1 cellular context compared by ENCODE assay signal in the genomic region with DNA sequence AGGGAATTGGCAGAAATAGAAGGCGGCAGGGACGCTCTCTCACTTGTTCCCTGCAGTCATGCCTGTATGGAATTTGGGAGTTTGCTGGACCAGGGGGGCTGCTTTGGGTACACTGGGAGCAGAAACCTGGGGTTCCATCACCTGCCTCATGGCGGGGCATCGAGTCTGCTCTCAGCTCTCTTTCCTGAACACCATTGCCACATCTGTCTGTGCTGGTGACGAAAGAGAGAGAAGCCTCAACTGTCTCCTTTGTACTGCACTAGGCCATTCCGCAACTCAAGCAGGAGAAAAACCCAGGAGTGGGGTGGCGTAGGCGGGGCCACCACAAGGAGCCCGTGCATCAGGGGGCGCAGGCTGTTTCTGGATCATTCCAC.
TF ChIP-seq lines count a peak whose summit lies in the region.

No MANE protein-coding gene starts in this region.

TF ChIP-seq in GM23338, 12 proteins besides CTCF, POLR2A, EP300 and RAD21 (continued from another document):
- TF ChIP-seq, protein P1, sequence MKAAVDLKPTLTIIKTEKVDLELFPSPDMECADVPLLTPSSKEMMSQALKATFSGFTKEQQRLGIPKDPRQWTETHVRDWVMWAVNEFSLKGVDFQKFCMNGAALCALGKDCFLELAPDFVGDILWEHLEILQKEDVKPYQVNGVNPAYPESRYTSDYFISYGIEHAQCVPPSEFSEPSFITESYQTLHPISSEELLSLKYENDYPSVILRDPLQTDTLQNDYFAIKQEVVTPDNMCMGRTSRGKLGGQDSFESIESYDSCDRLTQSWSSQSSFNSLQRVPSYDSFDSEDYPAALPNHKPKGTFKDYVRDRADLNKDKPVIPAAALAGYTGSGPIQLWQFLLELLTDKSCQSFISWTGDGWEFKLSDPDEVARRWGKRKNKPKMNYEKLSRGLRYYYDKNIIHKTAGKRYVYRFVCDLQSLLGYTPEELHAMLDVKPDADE (IDR thresholded peaks at IDR 0.05), result no peak
- TF ChIP-seq STAT1 (IDR thresholded peaks at IDR 0.05; ENCODE audit: unreplicated experiment) (no peak), EZH2 (IDR thresholded peaks at IDR 0.05; ENCODE audit: low read depth, unreplicated experiment) (no peak)
- TF ChIP-seq, protein P2, sequence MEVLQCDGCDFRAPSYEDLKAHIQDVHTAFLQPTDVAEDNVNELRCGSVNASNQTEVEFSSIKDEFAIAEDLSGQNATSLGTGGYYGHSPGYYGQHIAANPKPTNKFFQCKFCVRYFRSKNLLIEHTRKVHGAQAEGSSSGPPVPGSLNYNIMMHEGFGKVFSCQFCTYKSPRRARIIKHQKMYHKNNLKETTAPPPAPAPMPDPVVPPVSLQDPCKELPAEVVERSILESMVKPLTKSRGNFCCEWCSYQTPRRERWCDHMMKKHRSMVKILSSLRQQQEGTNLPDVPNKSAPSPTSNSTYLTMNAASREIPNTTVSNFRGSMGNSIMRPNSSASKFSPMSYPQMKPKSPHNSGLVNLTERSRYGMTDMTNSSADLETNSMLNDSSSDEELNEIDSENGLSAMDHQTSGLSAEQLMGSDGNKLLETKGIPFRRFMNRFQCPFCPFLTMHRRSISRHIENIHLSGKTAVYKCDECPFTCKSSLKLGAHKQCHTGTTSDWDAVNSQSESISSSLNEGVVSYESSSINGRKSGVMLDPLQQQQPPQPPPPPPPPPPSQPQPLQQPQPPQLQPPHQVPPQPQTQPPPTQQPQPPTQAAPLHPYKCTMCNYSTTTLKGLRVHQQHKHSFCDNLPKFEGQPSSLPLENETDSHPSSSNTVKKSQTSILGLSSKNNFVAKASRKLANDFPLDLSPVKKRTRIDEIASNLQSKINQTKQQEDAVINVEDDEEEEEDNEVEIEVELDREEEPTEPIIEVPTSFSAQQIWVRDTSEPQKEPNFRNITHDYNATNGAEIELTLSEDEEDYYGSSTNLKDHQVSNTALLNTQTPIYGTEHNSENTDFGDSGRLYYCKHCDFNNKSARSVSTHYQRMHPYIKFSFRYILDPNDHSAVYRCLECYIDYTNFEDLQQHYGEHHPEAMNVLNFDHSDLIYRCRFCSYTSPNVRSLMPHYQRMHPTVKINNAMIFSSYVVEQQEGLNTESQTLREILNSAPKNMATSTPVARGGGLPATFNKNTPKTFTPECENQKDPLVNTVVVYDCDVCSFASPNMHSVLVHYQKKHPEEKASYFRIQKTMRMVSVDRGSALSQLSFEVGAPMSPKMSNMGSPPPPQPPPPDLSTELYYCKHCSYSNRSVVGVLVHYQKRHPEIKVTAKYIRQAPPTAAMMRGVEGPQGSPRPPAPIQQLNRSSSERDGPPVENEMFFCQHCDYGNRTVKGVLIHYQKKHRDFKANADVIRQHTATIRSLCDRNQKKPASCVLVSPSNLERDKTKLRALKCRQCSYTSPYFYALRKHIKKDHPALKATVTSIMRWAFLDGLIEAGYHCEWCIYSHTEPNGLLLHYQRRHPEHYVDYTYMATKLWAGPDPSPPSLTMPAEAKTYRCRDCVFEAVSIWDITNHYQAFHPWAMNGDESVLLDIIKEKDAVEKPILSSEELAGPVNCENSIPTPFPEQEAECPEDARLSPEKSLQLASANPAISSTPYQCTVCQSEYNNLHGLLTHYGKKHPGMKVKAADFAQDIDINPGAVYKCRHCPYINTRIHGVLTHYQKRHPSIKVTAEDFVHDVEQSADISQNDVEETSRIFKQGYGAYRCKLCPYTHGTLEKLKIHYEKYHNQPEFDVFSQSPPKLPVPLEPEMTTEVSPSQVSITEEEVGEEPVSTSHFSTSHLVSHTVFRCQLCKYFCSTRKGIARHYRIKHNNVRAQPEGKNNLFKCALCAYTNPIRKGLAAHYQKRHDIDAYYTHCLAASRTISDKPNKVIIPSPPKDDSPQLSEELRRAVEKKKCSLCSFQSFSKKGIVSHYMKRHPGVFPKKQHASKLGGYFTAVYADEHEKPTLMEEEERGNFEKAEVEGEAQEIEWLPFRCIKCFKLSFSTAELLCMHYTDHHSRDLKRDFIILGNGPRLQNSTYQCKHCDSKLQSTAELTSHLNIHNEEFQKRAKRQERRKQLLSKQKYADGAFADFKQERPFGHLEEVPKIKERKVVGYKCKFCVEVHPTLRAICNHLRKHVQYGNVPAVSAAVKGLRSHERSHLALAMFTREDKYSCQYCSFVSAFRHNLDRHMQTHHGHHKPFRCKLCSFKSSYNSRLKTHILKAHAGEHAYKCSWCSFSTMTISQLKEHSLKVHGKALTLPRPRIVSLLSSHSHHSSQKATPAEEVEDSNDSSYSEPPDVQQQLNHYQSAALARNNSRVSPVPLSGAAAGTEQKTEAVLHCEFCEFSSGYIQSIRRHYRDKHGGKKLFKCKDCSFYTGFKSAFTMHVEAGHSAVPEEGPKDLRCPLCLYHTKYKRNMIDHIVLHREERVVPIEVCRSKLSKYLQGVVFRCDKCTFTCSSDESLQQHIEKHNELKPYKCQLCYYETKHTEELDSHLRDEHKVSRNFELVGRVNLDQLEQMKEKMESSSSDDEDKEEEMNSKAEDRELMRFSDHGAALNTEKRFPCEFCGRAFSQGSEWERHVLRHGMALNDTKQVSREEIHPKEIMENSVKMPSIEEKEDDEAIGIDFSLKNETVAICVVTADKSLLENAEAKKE (CRISPR knock-in tag; IDR thresholded peaks at IDR 0.05), result no peak
